ENCODE assay signal across 10 cellular contexts in the genomic region with DNA sequence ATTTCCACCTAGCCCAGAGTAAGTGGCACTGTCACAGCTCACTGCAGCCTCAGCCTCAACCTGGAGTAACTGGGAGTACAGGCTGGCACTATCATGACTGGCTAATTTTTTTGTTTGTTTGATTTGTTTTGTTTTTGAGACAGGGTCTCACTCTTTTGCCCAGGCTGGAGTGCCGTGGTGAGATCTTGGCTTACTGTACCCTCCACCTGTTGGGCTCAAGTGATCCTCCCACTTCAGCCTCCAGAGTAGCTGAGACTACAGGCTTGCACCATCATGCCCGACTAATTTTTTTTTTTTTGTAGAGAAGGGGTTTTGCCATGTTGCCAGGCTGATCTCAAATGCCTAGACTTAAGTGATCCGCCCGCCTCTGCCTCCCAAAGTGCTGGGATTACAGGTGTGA. TPM values are rescaled to one million over a fixed set of nuclear protein-coding genes. Genes with fewer than 3 reads are reported as not detected.
DNase-seq lines count a peak whose midpoint lies in the region; ATAC-seq, FAIRE-seq and TF ChIP-seq lines count a peak whose summit lies in the region.
"Had no signal": no experiment of that assay in that cellular context is flagged by ENCODE, and none has a peak within 500 bp of the region (broad histone marks: within the 10 kb centered on the region; RNA-seq: fewer than 3 reads in every experiment).

No MANE protein-coding gene starts in this region.

- peaks cover 59% of the 10 kb centered on the region for H3K79me2 ChIP-seq in hepatocyte

- H3K27me3 Mint-ChIP-seq in type B pancreatic cell: no peaks in the 10 kb centered on the region

- peak overlapping the region; percentile 98 for H3K4me3 Mint-ChIP-seq in type B pancreatic cell

- peak overlapping the region; percentile 95 for H3K27ac Mint-ChIP-seq in type B pancreatic cell

- H3K27ac ChIP-seq in cardiac muscle cell (no peak overlapping the region), hepatocyte (no peak overlapping the region)

- no peaks in the 10 kb centered on the region for H3K9me2 ChIP-seq in hepatocyte (replicated peaks; ENCODE audit: insufficient read depth)

- DNase-seq in cardiac muscle cell (ENCODE audit: low read depth in 1 of 2, low spot score in 1 of 2) (no peak), left ventricle myocardium superior (no peak), RKO (ENCODE audit: low spot score) (peak; percentile 15), hepatocyte (ENCODE audit: low spot score) (no peak), type B pancreatic cell (ENCODE audit: extremely low spot score, unreplicated experiment) (no peak), frontal cortex (ENCODE audit: low spot score in 2 of 2) (no peak)
- DNase-seq: H7, NCI-H510A treated with DMSO at 0.1 percent for 48 hours had no signal

- WGBS in hepatocyte (ENCODE audit: low lambda C conversion rate, missing lambda C conversion rate): 84% methylated on average over 2 of the region's 4 CpGs

- H3K4me1 Mint-ChIP-seq in type B pancreatic cell (ENCODE audit: unreplicated experiment): peaks cover 19% of the 10 kb centered on the region

- H3K27me3 ChIP-seq in cardiac muscle cell: no peaks in the 10 kb centered on the region
- no peaks in the 10 kb centered on the region for H3K27me3 ChIP-seq in hepatocyte

- H3K36me3 ChIP-seq in cardiac muscle cell (no peaks in the 10 kb centered on the region), hepatocyte (replicated peaks; ENCODE audit: insufficient read depth, low read depth) (no peaks in the 10 kb centered on the region)

- no peaks in the 10 kb centered on the region for H4K20me1 ChIP-seq in hepatocyte (ENCODE audit: insufficient read depth, poor library complexity, severe bottlenecking)

- H3K9me3 ChIP-seq in cardiac muscle cell (ENCODE audit: low read depth) (no peaks in the 10 kb centered on the region), hepatocyte (ENCODE audit: low read depth) (no peaks in the 10 kb centered on the region)

- TF ChIP-seq CTCF in cardiac muscle cell (IDR thresholded peaks at IDR 0.05; ENCODE audit: low read depth, low read length) (no peak), hepatocyte (IDR thresholded peaks at IDR 0.05; ENCODE audit: poor library complexity) (no peak), type B pancreatic cell (conservative IDR thresholded peaks at IDR 0.05) (no peak)

- H3K9me3 Mint-ChIP-seq in type B pancreatic cell: no peaks in the 10 kb centered on the region

- peaks cover 6% of the 10 kb centered on the region for H3K4me1 ChIP-seq in cardiac muscle cell (ENCODE audit: low read depth)
- no peaks in the 10 kb centered on the region for H3K4me1 ChIP-seq in hepatocyte (ENCODE audit: insufficient read depth)

- no peak overlapping the region for H2AFZ ChIP-seq in hepatocyte

- no peak for ATAC-seq in left ventricle myocardium superior
- no peak for ATAC-seq in GM21786 (IDR thresholded peaks at IDR 0.05; ENCODE audit: unreplicated experiment)
- ATAC-seq in HG02884 (IDR thresholded peaks at IDR 0.05; ENCODE audit: unreplicated experiment): no peak

- H3K4me3 ChIP-seq in cardiac muscle cell (peak overlapping the region; percentile 73), hepatocyte (no peak overlapping the region)

- intact Hi-C loops in left ventricle myocardium superior (cut with micrococcal nuclease): no loop called here

- peak overlapping the region; percentile 85 for H3K4me2 ChIP-seq in hepatocyte

- peaks cover 14% of the 10 kb centered on the region for H3K36me3 Mint-ChIP-seq in type B pancreatic cell

- FAIRE-seq in frontal cortex (lab: Jason Lieb, UNC): no peak

RNA-seq across cellular contexts. Expression of gene UCK2, which starts 2.5 kb away (rescaled TPM):
- total RNA-seq in cardiac muscle cell (28.3 and 29.6 TPM in 2 replicates), left ventricle myocardium superior (5.9 TPM), hepatocyte (15.7 and 20.9 TPM in 2 replicates), type B pancreatic cell (ENCODE audit: low replicate concordance) (34.9 and 59.3 TPM in 2 replicates), frontal cortex (77.9 TPM)
- polyA plus RNA-seq in cardiac muscle cell (19.0 and 28.2 TPM in 2 replicates), hepatocyte (22.2 and 27.9 TPM in 2 replicates)
